9 cellular contexts compared by ENCODE assay signal in the genomic region with DNA sequence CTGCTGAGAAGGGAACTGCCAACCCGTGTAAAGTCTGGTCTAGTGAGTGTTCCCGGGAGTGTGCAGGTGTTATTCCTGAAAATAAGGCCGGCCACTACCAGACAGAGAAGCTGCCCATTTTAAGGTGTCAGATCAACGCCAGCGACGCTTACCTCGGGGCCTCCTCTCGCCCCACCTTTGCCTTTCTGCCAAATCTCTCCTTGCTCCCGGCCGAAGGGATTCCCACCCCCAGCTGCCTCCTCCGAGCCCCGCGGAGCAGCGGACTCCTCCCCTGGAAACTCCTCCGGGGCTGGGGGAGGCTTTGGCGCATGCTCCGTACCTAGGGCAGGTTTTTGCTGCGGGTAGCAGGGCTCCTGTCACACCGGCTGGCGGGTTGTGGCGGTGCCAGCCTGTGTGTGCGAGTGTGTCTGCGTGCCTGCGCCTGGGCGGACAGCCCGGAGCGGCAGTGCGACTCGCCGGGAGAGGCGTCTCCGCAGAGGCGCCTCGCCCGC. TPM values are rescaled to one million over a fixed set of nuclear protein-coding genes. Genes with fewer than 3 reads are reported as not detected.
A peak's percentile ranks its signal among the peaks of the same experiment; 100 is the strongest.
DNase-seq lines count a peak whose midpoint lies in the region; ATAC-seq and TF ChIP-seq lines count a peak whose summit lies in the region.
"Had no signal": no experiment of that assay in that cellular context is flagged by ENCODE, and none has a peak within 500 bp of the region (broad histone marks: within the 10 kb centered on the region; RNA-seq: fewer than 3 reads in every experiment).

Gene HS6ST3 (plus strand): TSS at position 359 of the 491 bp plus-strand sequence.

- peak; percentile 36 for ATAC-seq in GM19023 (IDR thresholded peaks at IDR 0.05; ENCODE audit: unreplicated experiment)

- H3K36me3 ChIP-seq in iPS DF 6.9 (ENCODE audit: control insufficient read depth, insufficient read depth, low read length) (no peaks in the 10 kb centered on the region), skeletal muscle tissue (ENCODE audit: control insufficient read depth in 3 of 3, insufficient read depth in 3 of 3, low read length in 3 of 3) (no peaks in the 10 kb centered on the region)

- H3K4me1 ChIP-seq in iPS DF 6.9 (ENCODE audit: control insufficient read depth, insufficient read depth, low read length) (peaks cover 2% of the 10 kb centered on the region; the same call in 1 of the 2 replicates), skeletal muscle tissue (ENCODE audit: control insufficient read depth in 3 of 3, insufficient read depth in 3 of 3, low read length in 3 of 3) (peaks cover 7 to 11% (median 9%) of the 10 kb centered on the region in 3 donors)

- peaks cover 23% of the 10 kb centered on the region for H3K27me3 ChIP-seq in iPS DF 6.9 (ENCODE audit: control insufficient read depth, insufficient read depth, low read length)
- H3K27me3 ChIP-seq in skeletal muscle tissue (ENCODE audit: control insufficient read depth in 3 of 3, insufficient read depth in 3 of 3, low read length in 3 of 3), result peaks cover 22 to 52% (median 39%) of the 10 kb centered on the region in 3 donors

- DNase-seq in AG08395 (ENCODE audit: low spot score) (peak; percentile 13), amygdala (lab: John Stamatoyannopoulos, UW) (peak in 34 of 56 donors; percentile 3 to 58 (median 18)), iPS DF 6.9 (ENCODE audit: low read depth, low spot score) (no peak), NOMO-1 (lab: John Stamatoyannopoulos, UW; ENCODE audit: unreplicated experiment in 2 of 2) (no peak), AG08396 (ENCODE audit: low spot score) (no peak)

- H3K27ac ChIP-seq in iPS DF 6.9 (ENCODE audit: low read length) (no peak within 1 kb of the TSS), skeletal muscle tissue (ENCODE audit: low read depth, low read length) (no peak within 1 kb of the TSS)
- H3K27ac ChIP-seq: epithelial cell of prostate had no signal

- WGBS in iPS DF 6.9 (ENCODE audit: insufficient coverage, insufficient read length), result no CpG with 5 or more reads among the region's 35 CpGs

- H3K9me3 ChIP-seq in iPS DF 6.9 (ENCODE audit: control insufficient read depth, insufficient read depth, low read length) (no peaks in the 10 kb centered on the region), skeletal muscle tissue (ENCODE audit: control insufficient read depth in 3 of 3, low read length in 3 of 3) (no peaks in the 10 kb centered on the region)

- TF ChIP-seq EP300 in Ishikawa (IDR thresholded peaks at IDR 0.05; ENCODE audit: borderline replicate concordance), result no peak

- peak within 1 kb of the TSS in 2 of 3 donors; percentile 36 to 75 for H3K9ac ChIP-seq in skeletal muscle tissue (ENCODE audit: low read depth in 1 of 3, low read length in 3 of 3)

- TF ChIP-seq RAD21 in Ishikawa (IDR thresholded peaks at IDR 0.05; ENCODE audit: low read depth), result no peak

- peak within 1 kb of the TSS; percentile 86; the same call in 1 of the 2 replicates for H3K4me3 ChIP-seq in iPS DF 6.9 (ENCODE audit: low read length)
- H3K4me3 ChIP-seq in skeletal muscle tissue (ENCODE audit: low read length in 3 of 3), result peak within 1 kb of the TSS; percentile 48 to 70 (median 59)

TF ChIP-seq in Ishikawa, 13 proteins besides CTCF, POLR2A, EP300 and RAD21:
- TF ChIP-seq TCF12 (IDR thresholded peaks at IDR 0.05; ENCODE audit: low read depth), result no peak
- TF ChIP-seq, protein P1, sequence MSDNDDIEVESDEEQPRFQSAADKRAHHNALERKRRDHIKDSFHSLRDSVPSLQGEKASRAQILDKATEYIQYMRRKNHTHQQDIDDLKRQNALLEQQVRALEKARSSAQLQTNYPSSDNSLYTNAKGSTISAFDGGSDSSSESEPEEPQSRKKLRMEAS (IDR thresholded peaks at IDR 0.05), result peak; percentile 24; the same call in 1 of the 2 replicates
- no peak for TF ChIP-seq NFIC (IDR thresholded peaks at IDR 0.05)
- no peak for TF ChIP-seq ZBTB7A (IDR thresholded peaks at IDR 0.05; ENCODE audit: low read depth)

RNA-seq across cellular contexts. Expression of gene HS6ST3, which starts in this region (rescaled TPM):
- total RNA-seq in skeletal muscle tissue, result 0.52 TPM

Comparison
In these comparisons a context has a peak if more than half of its experiments do, and no peak if none do; other contexts are left out.
1. DNase-seq: peak in AG08395 (single experiment) and amygdala (34 of 56); none in iPS DF 6.9 (single experiment), NOMO-1 (0 of 2) and AG08396 (single experiment).